8 cellular contexts compared by ENCODE assay signal in the genomic region with DNA sequence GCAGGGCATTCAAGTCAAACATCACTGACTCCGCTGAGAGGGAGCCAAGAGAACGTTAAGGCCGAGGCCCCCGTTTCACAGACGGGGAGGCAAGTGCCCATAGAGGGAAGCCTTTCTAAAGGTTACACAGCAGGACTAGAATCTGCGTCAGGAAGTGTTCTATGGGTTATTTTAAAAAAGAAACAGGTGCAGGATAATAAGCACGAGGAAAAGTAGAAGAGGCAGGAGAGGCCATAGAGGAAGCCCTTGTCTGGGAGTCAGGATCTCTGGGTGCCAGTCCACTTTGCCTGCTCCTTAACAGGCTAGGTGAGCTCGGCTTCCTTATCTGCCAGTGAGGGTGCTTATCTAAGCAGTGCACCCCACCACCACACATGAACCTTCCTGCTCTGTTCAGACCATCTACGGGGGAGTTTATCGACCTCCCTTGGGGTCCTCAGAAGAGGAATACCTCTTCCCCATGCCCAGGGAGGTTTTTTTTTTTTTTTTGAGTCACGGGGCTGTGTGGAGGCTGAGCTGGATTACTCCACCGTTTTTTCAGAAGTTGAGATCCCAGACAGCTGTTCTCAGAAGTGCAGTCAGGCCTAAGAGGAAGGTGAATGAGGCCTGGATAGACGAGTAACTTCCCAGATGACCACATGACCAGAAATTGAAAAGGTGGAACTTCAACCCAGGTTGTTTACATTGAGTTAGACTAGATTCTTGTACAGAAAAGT. TPM values are rescaled to one million over a fixed set of nuclear protein-coding genes. Genes with fewer than 3 reads are reported as not detected.
DNase-seq lines count a peak whose midpoint lies in the region; ATAC-seq, FAIRE-seq and TF ChIP-seq lines count a peak whose summit lies in the region.

No MANE protein-coding gene starts in this region.

- H3K4me3 ChIP-seq in AG04450 (ENCODE audit: low read depth, low read length) = peak overlapping the region; percentile 53
- peak overlapping the region; percentile 87 for H3K4me3 ChIP-seq in PC-3 (ENCODE audit: low read length)
- H3K4me3 ChIP-seq in duodenal mucosa (ENCODE audit: low read depth in 1 of 2, low read length in 2 of 2) = peak overlapping the region; percentile 80 to 93
- H3K4me3 ChIP-seq in muscle layer of duodenum (ENCODE audit: low read depth in 1 of 2, low read length in 2 of 2) = peak overlapping the region; percentile 51 to 77

- DNase-seq in AG04450 (ENCODE audit: low read depth, low spot score) (peak; percentile 38), GM18507 (ENCODE audit: extremely low spot score, insufficient read length, low read depth) (no peak), PC-3 (no peak), NCI-H774 (lab: John Stamatoyannopoulos, UW) (no peak), cortex of kidney (lab: John Stamatoyannopoulos, UW) (no peak)

- TSS peak; percentile 73 for BruUV-seq in PC-3 (replicated peaks; lab: Mats Ljungman, UMichigan)

- intact Hi-C loops in PC-3 (cut with micrococcal nuclease) = loop anchor here (5.0 kb wide), 2 partner anchors 71 to 166 kb away; no protein-coding TSS in a partner anchor

- H3K79me2 ChIP-seq in PC-3 (ENCODE audit: low read length) = peaks cover 36% of the 10 kb centered on the region

- H3K4me1 ChIP-seq in PC-3 (ENCODE audit: insufficient read depth, low read length) (peaks cover 20% of the 10 kb centered on the region), duodenal mucosa (ENCODE audit: control insufficient read depth in 1 of 2, insufficient read depth in 2 of 2, low read length in 2 of 2) (peaks cover 19 to 31% of the 10 kb centered on the region in 2 donors), muscle layer of duodenum (ENCODE audit: control insufficient read depth in 1 of 2, insufficient read depth in 2 of 2, low read length in 2 of 2) (peaks cover 11 to 42% of the 10 kb centered on the region in 2 donors)

- TF ChIP-seq CTCF in AG04450 (IDR thresholded peaks at IDR 0.05; ENCODE audit: low read depth, low read length) = no peak
- TF ChIP-seq CTCF in PC-3 (conservative IDR thresholded peaks at IDR 0.05; ENCODE audit: low read depth, low read length) = no peak

- no peaks in the 10 kb centered on the region; the same call in 1 of the 2 replicates for H3K9me3 ChIP-seq in AG04450 (ENCODE audit: control insufficient read depth, insufficient read depth, low read length)
- no peaks in the 10 kb centered on the region for H3K9me3 ChIP-seq in PC-3 (ENCODE audit: low read length)
- no peaks in the 10 kb centered on the region for H3K9me3 ChIP-seq in duodenal mucosa (ENCODE audit: control insufficient read depth in 1 of 2, low read length in 2 of 2)
- no peaks in the 10 kb centered on the region for H3K9me3 ChIP-seq in muscle layer of duodenum (ENCODE audit: control insufficient read depth in 1 of 2, low read length in 2 of 2)

- CTCF ChIA-PET in AG04450 (lab: Charles Lee) = interaction anchor here (0.6 to 2.4 kb wide), 13 partner anchors 11 to 416 kb away, joined by 3 to 33 read pairs (median 4); no protein-coding TSS in a partner anchor
- CTCF ChIA-PET in PC-3 (lab: Charles Lee) = interaction anchor here (0.6 to 1.9 kb wide), 7 partner anchors 11 to 418 kb away, joined by 3 to 28 read pairs (median 5); no protein-coding TSS in a partner anchor

- H3K9ac ChIP-seq in PC-3 (ENCODE audit: low read length) = peak overlapping the region; percentile 85
- peak overlapping the region; percentile 54 to 89 for H3K9ac ChIP-seq in duodenal mucosa (ENCODE audit: low read depth in 1 of 2, low read length in 2 of 2)

- H3K36me3 ChIP-seq in PC-3 (ENCODE audit: low read depth, low read length) (peaks cover under 1% of the 10 kb centered on the region; the same call in 1 of the 2 replicates), duodenal mucosa (ENCODE audit: control insufficient read depth in 1 of 2, insufficient read depth in 2 of 2, low read length in 2 of 2) (no peaks in the 10 kb centered on the region), muscle layer of duodenum (ENCODE audit: control insufficient read depth in 1 of 2, insufficient read depth in 2 of 2, low read length in 2 of 2) (no peaks in the 10 kb centered on the region)

- POLR2A ChIA-PET in AG04450 (lab: Yijun Ruan, JAX) = interaction anchor here (0.6 to 2.6 kb wide), 9 partner anchors 8 to 384 kb away, joined by 3 to 45 read pairs (median 5); no protein-coding TSS in a partner anchor
- POLR2A ChIA-PET in PC-3 (lab: Charles Lee; ENCODE audit: unreplicated experiment) = interaction anchor here (0.6 kb wide), 1 partner anchor 327 kb away, joined by 9 read pairs; no protein-coding TSS in a partner anchor

- peak overlapping the region; percentile 96 for H2AFZ ChIP-seq in PC-3 (ENCODE audit: low read length)

- ATAC-seq in PC-3 (no peak), HG03175 (IDR thresholded peaks at IDR 0.05; ENCODE audit: unreplicated experiment) (no peak)

- H3K27me3 ChIP-seq in AG04450 (ENCODE audit: control insufficient read depth, insufficient read depth, low read length) (no peaks in the 10 kb centered on the region), PC-3 (ENCODE audit: low read length) (no peaks in the 10 kb centered on the region), duodenal mucosa (ENCODE audit: control insufficient read depth in 1 of 2, insufficient read depth in 2 of 2, low read length in 2 of 2) (no peaks in the 10 kb centered on the region), muscle layer of duodenum (ENCODE audit: low read depth, low read length) (no peaks in the 10 kb centered on the region)

- H3F3A ChIP-seq in PC-3 (ENCODE audit: low read length, unreplicated experiment) = no peaks in the 10 kb centered on the region

- H3K9me2 ChIP-seq in PC-3 (replicated peaks; ENCODE audit: low read length) = no peaks in the 10 kb centered on the region

- peak; percentile 24 for FAIRE-seq in GM18507 (lab: Jason Lieb, UNC)

- H3K27ac ChIP-seq in AG04450 (ENCODE audit: low read depth, low read length) (peak overlapping the region; percentile 75), PC-3 (ENCODE audit: low read length) (peak overlapping the region; percentile 70; the same call in 1 of the 2 replicates), duodenal mucosa (ENCODE audit: low read depth, low read length) (peak overlapping the region; percentile 94), muscle layer of duodenum (ENCODE audit: low read length) (peak overlapping the region; percentile 78)

- no peaks in the 10 kb centered on the region for H4K20me1 ChIP-seq in PC-3 (ENCODE audit: low read length)

- peak overlapping the region; percentile 84 for H3K4me2 ChIP-seq in PC-3 (ENCODE audit: low read length)

RNA-seq across cellular contexts. Expression of a gene that starts 1.2 kb away (rescaled TPM):
- 21.2 and 24.7 TPM in 2 replicates for polyA plus RNA-seq in AG04450 (2011; rRNA removed)
- polyA minus RNA-seq in AG04450 (2011; rRNA and poly(A)+ RNA removed) = 18.0 and 18.3 TPM in 2 replicates
- 7.1 and 8.8 TPM in 2 replicates for total RNA-seq in PC-3 (2014; rRNA removed)
